Comparison of ENCODE assay signal across 15 cellular contexts in the genomic region with DNA sequence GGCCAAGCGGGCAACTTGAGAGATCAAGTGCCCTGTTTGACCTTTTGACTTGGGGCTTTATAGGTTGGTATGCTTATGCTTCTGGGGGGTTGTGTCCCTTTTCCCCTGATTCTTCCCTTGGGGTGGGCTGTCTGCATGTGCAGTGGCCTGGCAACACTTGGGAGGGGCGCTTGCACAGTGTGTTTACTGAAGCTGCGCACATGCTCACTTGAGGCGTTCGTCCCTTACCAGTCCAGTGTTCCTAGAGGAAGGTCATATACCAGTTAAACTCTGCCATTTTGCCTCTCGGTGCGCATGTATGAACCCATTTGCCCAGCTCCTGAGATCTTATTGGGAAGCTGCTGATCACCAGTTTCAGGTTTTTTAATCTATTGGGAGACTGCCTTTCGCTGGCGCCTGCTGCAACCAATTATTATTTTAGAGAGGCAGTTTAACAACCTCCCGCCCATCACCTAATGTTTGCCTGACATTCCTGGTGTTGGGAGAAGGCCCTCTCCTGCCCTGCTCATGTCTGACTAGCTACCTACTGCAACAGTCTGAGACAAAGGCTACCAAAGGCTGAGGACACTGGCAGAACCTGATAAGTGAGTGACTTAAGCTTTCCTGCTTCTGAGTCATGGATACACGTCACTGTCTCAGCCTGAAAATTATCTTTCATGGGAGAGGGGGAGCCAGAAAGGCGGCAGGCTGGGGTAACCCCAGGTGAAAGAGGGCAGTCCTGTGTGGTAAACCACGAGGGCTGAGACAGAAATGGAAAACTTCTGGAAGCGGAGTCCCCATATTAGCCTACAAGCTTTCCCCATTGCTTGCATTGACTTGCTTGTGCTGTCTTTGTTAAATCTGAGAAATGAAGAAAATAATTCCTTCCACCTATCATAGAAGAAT.
DNase-seq lines count a peak whose midpoint lies in the region; TF ChIP-seq lines count a peak whose summit lies in the region.
"Had no signal": no experiment of that assay in that cellular context is flagged by ENCODE, and none has a peak within 500 bp of the region (broad histone marks: within the 10 kb centered on the region; RNA-seq: fewer than 3 reads in every experiment).

No MANE protein-coding gene starts in this region.

- 91 to 95% methylated on average over 14 of the region's 14 CpGs for WGBS in testis, 2 donors

- TF ChIP-seq POLR2A in testis (IDR thresholded peaks at IDR 0.05), result no peak

- H3K4me1 Mint-ChIP-seq in type B pancreatic cell (ENCODE audit: unreplicated experiment), result no peaks in the 10 kb centered on the region
- H3K4me1 Mint-ChIP-seq in T-helper 2 cell treated with Interferon-gamma antibody and Interleukin-4, amounts not matched to agents 5 μg/mL and 100 μg/mL, for 36 hours (ENCODE audit: low read depth), result no peaks in the 10 kb centered on the region
- H3K4me1 Mint-ChIP-seq: IgD-negative memory B cell; naive B cell; stimulated activated naive CD8-positive, alpha-beta T cell treated with anti-CD3 and anti-CD28 coated beads, Interleukin-15, amount 100 ng/mL, for 72 hours had no signal

- peaks cover 5% of the 10 kb centered on the region for H3K36me3 ChIP-seq in adipocyte (ENCODE audit: control insufficient read depth, insufficient read depth, low read length, severe bottlenecking)
- H3K36me3 ChIP-seq in testis (ENCODE audit: low read depth, missing control alignments), result no peaks in the 10 kb centered on the region
- H3K36me3 ChIP-seq: right lobe of liver had no signal

- H3K27ac ChIP-seq in testis, result no peak overlapping the region
- H3K27ac ChIP-seq: right lobe of liver had no signal

- H3K4me3 ChIP-seq in adipocyte (ENCODE audit: low read length) (no peak overlapping the region), testis (no peak overlapping the region)
- H3K4me3 ChIP-seq: right lobe of liver had no signal

- H3K9me3 ChIP-seq in adipocyte (ENCODE audit: control insufficient read depth, low read length), result peaks cover 29% of the 10 kb centered on the region
- H3K9me3 ChIP-seq in testis, result no peaks in the 10 kb centered on the region
- H3K9me3 ChIP-seq: right lobe of liver had no signal

- H3K27me3 Mint-ChIP-seq in type B pancreatic cell, result no peaks in the 10 kb centered on the region
- peaks cover 5% of the 10 kb centered on the region for H3K27me3 Mint-ChIP-seq in T-helper 2 cell treated with Interferon-gamma antibody and Interleukin-4, amounts not matched to agents 5 μg/mL and 100 μg/mL, for 36 hours (ENCODE audit: low read depth)
- H3K27me3 Mint-ChIP-seq: dendritic cell treated with granulocyte-macrophage colony-stimulating factor and Interleukin-4, amounts not matched to agents 40 ng/mL and 50 ng/mL, for 4 days; IgD-negative memory B cell; stimulated activated naive CD8-positive, alpha-beta T cell treated with anti-CD3 and anti-CD28 coated beads, Interleukin-15, amount 100 ng/mL, for 72 hours had no signal

- H3K9ac ChIP-seq in adipocyte (ENCODE audit: low read length), result no peak overlapping the region

- intact Hi-C loops in testis (cut with DNase I; ENCODE audit: low total_unique reads), result no loop called here

- DNase-seq in HT1080 (ENCODE audit: low read depth) (peak; percentile 79), adipocyte (ENCODE audit: low read depth) (peak; percentile 36), glomerular visceral epithelial cell (ENCODE audit: extremely low spot score) (peak; percentile 67), type B pancreatic cell (ENCODE audit: extremely low spot score, unreplicated experiment) (no peak), testis (no peak), NCI-H1092 (lab: John Stamatoyannopoulos, UW) (no peak)
- DNase-seq in T-helper 2 cell treated with Interferon-gamma antibody and Interleukin-4, amounts not matched to agents 5 μg/mL and 100 μg/mL, for 36 hours (ENCODE audit: low spot score), result no peak
- DNase-seq: activated CD4-positive, CD25-positive, alpha-beta regulatory T cell treated with anti-CD3 and anti-CD28 coated beads, Interleukin-2, amount 50 U/mL, for 72 hours; COR-L47; naive B cell; NCI-H146; right lobe of liver; stimulated activated naive CD8-positive, alpha-beta T cell treated with anti-CD3 and anti-CD28 coated beads, Interleukin-15, amount 100 ng/mL, for 72 hours had no signal

- peaks cover 28% of the 10 kb centered on the region for H3K36me3 Mint-ChIP-seq in type B pancreatic cell
- H3K36me3 Mint-ChIP-seq in T-helper 2 cell treated with Interferon-gamma antibody and Interleukin-4, amounts not matched to agents 5 μg/mL and 100 μg/mL, for 36 hours (ENCODE audit: low read depth), result no peaks in the 10 kb centered on the region
- H3K36me3 Mint-ChIP-seq: IgD-negative memory B cell had no signal

- H3K4me1 ChIP-seq in adipocyte (ENCODE audit: control insufficient read depth, insufficient read depth, low read length) (peaks cover 4% of the 10 kb centered on the region), testis (no peaks in the 10 kb centered on the region)
- H3K4me1 ChIP-seq: right lobe of liver had no signal

- peak overlapping the region; percentile 84 for H3K27ac Mint-ChIP-seq in type B pancreatic cell
- H3K27ac Mint-ChIP-seq in T-helper 2 cell treated with Interferon-gamma antibody and Interleukin-4, amounts not matched to agents 5 μg/mL and 100 μg/mL, for 36 hours, result no peak overlapping the region
- H3K27ac Mint-ChIP-seq: dendritic cell treated with granulocyte-macrophage colony-stimulating factor and Interleukin-4, amounts not matched to agents 40 ng/mL and 50 ng/mL, for 4 days; IgD-negative memory B cell; naive B cell; stimulated activated naive CD8-positive, alpha-beta T cell treated with anti-CD3 and anti-CD28 coated beads, Interleukin-15, amount 100 ng/mL, for 72 hours had no signal

- peaks cover 16% of the 10 kb centered on the region for H3K9me3 Mint-ChIP-seq in type B pancreatic cell
- peaks cover 27% of the 10 kb centered on the region for H3K9me3 Mint-ChIP-seq in T-helper 2 cell treated with Interferon-gamma antibody and Interleukin-4, amounts not matched to agents 5 μg/mL and 100 μg/mL, for 36 hours

- H3K27me3 ChIP-seq in adipocyte (replicated peaks; ENCODE audit: control insufficient read depth, insufficient read depth, low read length), result no peaks in the 10 kb centered on the region
- no peaks in the 10 kb centered on the region for H3K27me3 ChIP-seq in testis
- H3K27me3 ChIP-seq: right lobe of liver had no signal

- TF ChIP-seq CTCF in type B pancreatic cell (conservative IDR thresholded peaks at IDR 0.05) (no peak), testis (IDR thresholded peaks at IDR 0.05) (no peak)

- H3K4me3 Mint-ChIP-seq in type B pancreatic cell, result no peak overlapping the region
- no peak overlapping the region for H3K4me3 Mint-ChIP-seq in T-helper 2 cell treated with Interferon-gamma antibody and Interleukin-4, amounts not matched to agents 5 μg/mL and 100 μg/mL, for 36 hours
- H3K4me3 Mint-ChIP-seq: dendritic cell treated with granulocyte-macrophage colony-stimulating factor and Interleukin-4, amounts not matched to agents 40 ng/mL and 50 ng/mL, for 4 days; IgD-negative memory B cell; naive B cell; stimulated activated naive CD8-positive, alpha-beta T cell treated with anti-CD3 and anti-CD28 coated beads, Interleukin-15, amount 100 ng/mL, for 72 hours had no signal

Comparison
In these comparisons a context has a peak if more than half of its experiments do, and no peak if none do; other contexts are left out.
1. DNase-seq: peak in HT1080 (single experiment), adipocyte (single experiment) and glomerular visceral epithelial cell (single experiment); none in type B pancreatic cell (single experiment), testis (single experiment), NCI-H1092 (single experiment) and T-helper 2 cell treated with Interferon-gamma antibody and Interleukin-4, amounts not matched to agents 5 μg/mL and 100 μg/mL, for 36 hours (single experiment).